13 cellular contexts compared by ENCODE assay signal in genomic region chr5:76807296-76807695, GRCh38. TPM values are rescaled to one million over a fixed set of nuclear protein-coding genes. Genes with fewer than 3 reads are reported as not detected.
A peak's percentile ranks its signal among the peaks of the same experiment; 100 is the strongest.
DNase-seq lines count a peak whose midpoint lies in the region; FAIRE-seq and TF ChIP-seq lines count a peak whose summit lies in the region.
"Had no signal": no experiment of that assay in that cellular context is flagged by ENCODE, and none has a peak within 500 bp of the region (broad histone marks: within the 10 kb centered on the region; RNA-seq: fewer than 3 reads in every experiment).

No MANE protein-coding gene starts in this region.

- no peaks in the 10 kb centered on the region for H3K4me1 Mint-ChIP-seq in CD8-positive, alpha-beta memory T cell

- H3K27ac ChIP-seq in A673 (ENCODE audit: low read depth, low read length, poor library complexity, severe bottlenecking) (no peak overlapping the region), ovary (no peak overlapping the region)
- no peak overlapping the region for H3K27ac ChIP-seq in CD8-positive, alpha-beta memory T cell (ENCODE audit: low read depth, low read length)

- peaks cover 22% of the 10 kb centered on the region for H3K4me1 ChIP-seq in A673 (ENCODE audit: insufficient read depth, low read length, poor library complexity, severe bottlenecking)
- no peaks in the 10 kb centered on the region for H3K4me1 ChIP-seq in ovary (ENCODE audit: insufficient read depth)
- H3K4me1 ChIP-seq in CD8-positive, alpha-beta memory T cell (ENCODE audit: insufficient read depth, low read length), result no peaks in the 10 kb centered on the region

- H3K4me3 ChIP-seq in A673 (ENCODE audit: low read depth, low read length, poor library complexity, severe bottlenecking) (no peak overlapping the region), bronchial epithelial cell (ENCODE audit: low read depth, low read length) (no peak overlapping the region), ovary (no peak overlapping the region)
- no peak overlapping the region for H3K4me3 ChIP-seq in CD8-positive, alpha-beta memory T cell (ENCODE audit: low read length)

- DNase-seq in A673 (ENCODE audit: low spot score), result peak; percentile 35
- DNase-seq in HTR-8/SVneo (ENCODE audit: insufficient read length, low spot score), result peak; percentile 61
- peak; percentile 89 for DNase-seq in bronchial epithelial cell (ENCODE audit: low read depth)
- DNase-seq in islet precursor cell, result peak; percentile 81
- no peak for DNase-seq in ovary
- DNase-seq in CD8-positive, alpha-beta memory T cell, result no peak
- DNase-seq in NAMALWA (ENCODE audit: low spot score), result no peak
- no peak for DNase-seq in KG1 (lab: John Stamatoyannopoulos, UW)
- DNase-seq: activated CD4-positive, alpha-beta T cell treated with anti-CD3 and anti-CD28 coated beads, Interleukin-2, amount 50 U/mL, for 48 hours; NCI-H1105 treated with DMSO at 0.1 percent for 48 hours; occipital lobe; SHP77 had no signal

- CTCF ChIA-PET in A673 (lab: Charles Lee), result no interaction called here
- CTCF ChIA-PET in CD8-positive, alpha-beta memory T cell (lab: Charles Lee), result interaction anchor here (1.0 to 2.5 kb wide), 3 partner anchors 10 to 32 kb away, joined by 3 to 7 read pairs (median 3); no protein-coding TSS in a partner anchor

- peaks cover 3 to 13% of the 10 kb centered on the region in 2 donors for H3K27me3 Mint-ChIP-seq in CD8-positive, alpha-beta memory T cell

- POLR2A ChIA-PET in A673 (lab: Charles Lee; ENCODE audit: low non-redundant PET), result no interaction called here
- POLR2A ChIA-PET in CD8-positive, alpha-beta memory T cell (lab: Charles Lee), result no interaction called here

- no peak for TF ChIP-seq POLR2A in ovary (IDR thresholded peaks at IDR 0.05)

- TF ChIP-seq EP300 in ovary (IDR thresholded peaks at IDR 0.05), result no peak

- H3K9me3 ChIP-seq in A673 (ENCODE audit: low read depth, low read length, poor library complexity, severe bottlenecking) (no peaks in the 10 kb centered on the region), ovary (no peaks in the 10 kb centered on the region)
- H3K9me3 ChIP-seq in CD8-positive, alpha-beta memory T cell (ENCODE audit: low read length), result no peaks in the 10 kb centered on the region

- no peaks in the 10 kb centered on the region for H3K27me3 ChIP-seq in A673 (replicated peaks; ENCODE audit: insufficient read depth, low read depth, low read length, poor library complexity)
- no peaks in the 10 kb centered on the region for H3K27me3 ChIP-seq in bronchial epithelial cell (ENCODE audit: control insufficient read depth, insufficient read depth, low read length)
- H3K27me3 ChIP-seq in ovary, result no peaks in the 10 kb centered on the region
- H3K27me3 ChIP-seq in CD8-positive, alpha-beta memory T cell (ENCODE audit: insufficient read depth, low read length, poor library complexity, severe bottlenecking), result no peaks in the 10 kb centered on the region

- 55 to 65% (median 60%) methylated on average over 3 of the region's 3 CpGs for WGBS in ovary, 3 donors

- intact Hi-C loops in A673 (cut with micrococcal nuclease; ENCODE audit: unreplicated experiment) (no loop called here), ovary (cut with DNase I) (no loop called here)

- BruUV-seq in A673 (replicated peaks; lab: Mats Ljungman, UMichigan), result no TSS peak

- TF ChIP-seq CTCF in A673 (conservative IDR thresholded peaks at IDR 0.05; ENCODE audit: low read depth, low read length) (no peak), bronchial epithelial cell (IDR thresholded peaks at IDR 0.05; ENCODE audit: insufficient read depth, low read length, severe bottlenecking) (no peak), ovary (IDR thresholded peaks at IDR 0.05) (no peak)

- H3K36me3 Mint-ChIP-seq in CD8-positive, alpha-beta memory T cell, result peaks cover 0 to 4% (median 0%) of the 10 kb centered on the region in 3 donors

- FAIRE-seq in HTR-8/SVneo (lab: Jason Lieb, UNC) (no peak), bronchial epithelial cell (lab: Jason Lieb, UNC) (no peak)

- H3K27ac Mint-ChIP-seq in CD8-positive, alpha-beta memory T cell, result no peak overlapping the region

- H3K9me3 Mint-ChIP-seq in CD8-positive, alpha-beta memory T cell, result peaks cover 0 to 2% (median 0%) of the 10 kb centered on the region in 5 donors

- no peak overlapping the region for H3K4me3 Mint-ChIP-seq in CD8-positive, alpha-beta memory T cell

- H3K36me3 ChIP-seq in A673 (ENCODE audit: insufficient read depth, low read length, poor library complexity, severe bottlenecking) (no peaks in the 10 kb centered on the region), bronchial epithelial cell (ENCODE audit: control insufficient read depth, insufficient read depth, low read length) (no peaks in the 10 kb centered on the region), ovary (no peaks in the 10 kb centered on the region)
- H3K36me3 ChIP-seq in CD8-positive, alpha-beta memory T cell (ENCODE audit: insufficient read depth, low read length), result no peaks in the 10 kb centered on the region

RNA-seq across cellular contexts. Expression of gene F2RL1, which starts 11.5 kb away (rescaled TPM):
- total RNA-seq in A673 (2021), result 0.32 and 0.39 TPM in 2 replicates
- total RNA-seq in bronchial epithelial cell, result 24.1 and 25.5 TPM in 2 replicates
- total RNA-seq in ovary, result 10 to 100 TPM in 1 of 7 donors, 1 to 10 TPM in 3, under 1 TPM in 3; 0.10 to 12.3 (median 1.1) TPM
- 1 to 10 TPM in 1 of 2 donors, under 1 TPM in 1; 0.88 to 1.8 TPM for polyA plus RNA-seq in ovary
- 1 to 10 TPM; 1.8 to 2.1 TPM for total RNA-seq in CD8-positive, alpha-beta memory T cell
- polyA plus RNA-seq in CD8-positive, alpha-beta memory T cell, result 4.8 TPM

RNA-seq across cellular contexts. Expression of gene S100Z, which starts 42.5 kb away (rescaled TPM):
- not detected in 2 replicates for total RNA-seq in A673 (2021)
- not detected in 2 replicates for total RNA-seq in bronchial epithelial cell
- total RNA-seq in ovary, result 1 to 10 TPM in 1 of 7 donors, under 1 TPM in 1, not detected in 5; 0.23 to 1.2 TPM
- under 1 TPM; 0.08 to 0.22 TPM for polyA plus RNA-seq in ovary
- total RNA-seq in CD8-positive, alpha-beta memory T cell, result under 1 TPM in 1 of 2 experiments, not detected in 1; 0.48 TPM
- polyA plus RNA-seq in CD8-positive, alpha-beta memory T cell, result not detected
- polyA plus RNA-seq: urinary bladder had no signal

Comparison
In these comparisons a context has a peak if more than half of its experiments do, and no peak if none do; other contexts are left out.
1. DNase-seq: peak in A673 (single experiment), HTR-8/SVneo (single experiment), bronchial epithelial cell (single experiment) and islet precursor cell (single experiment); none in ovary (0 of 5), CD8-positive, alpha-beta memory T cell (0 of 5), NAMALWA (single experiment) and KG1 (single experiment).